In genomic region chr6:136535017-136535416, GRCh38 we compare ENCODE assay signal across 1 cellular context.
TF ChIP-seq lines count a peak whose summit lies in the region.

No MANE protein-coding gene starts in this region.

TF ChIP-seq in GM23338, 12 proteins besides CTCF, POLR2A, EP300 and RAD21 (continued from another document):
- TF ChIP-seq, protein P1, sequence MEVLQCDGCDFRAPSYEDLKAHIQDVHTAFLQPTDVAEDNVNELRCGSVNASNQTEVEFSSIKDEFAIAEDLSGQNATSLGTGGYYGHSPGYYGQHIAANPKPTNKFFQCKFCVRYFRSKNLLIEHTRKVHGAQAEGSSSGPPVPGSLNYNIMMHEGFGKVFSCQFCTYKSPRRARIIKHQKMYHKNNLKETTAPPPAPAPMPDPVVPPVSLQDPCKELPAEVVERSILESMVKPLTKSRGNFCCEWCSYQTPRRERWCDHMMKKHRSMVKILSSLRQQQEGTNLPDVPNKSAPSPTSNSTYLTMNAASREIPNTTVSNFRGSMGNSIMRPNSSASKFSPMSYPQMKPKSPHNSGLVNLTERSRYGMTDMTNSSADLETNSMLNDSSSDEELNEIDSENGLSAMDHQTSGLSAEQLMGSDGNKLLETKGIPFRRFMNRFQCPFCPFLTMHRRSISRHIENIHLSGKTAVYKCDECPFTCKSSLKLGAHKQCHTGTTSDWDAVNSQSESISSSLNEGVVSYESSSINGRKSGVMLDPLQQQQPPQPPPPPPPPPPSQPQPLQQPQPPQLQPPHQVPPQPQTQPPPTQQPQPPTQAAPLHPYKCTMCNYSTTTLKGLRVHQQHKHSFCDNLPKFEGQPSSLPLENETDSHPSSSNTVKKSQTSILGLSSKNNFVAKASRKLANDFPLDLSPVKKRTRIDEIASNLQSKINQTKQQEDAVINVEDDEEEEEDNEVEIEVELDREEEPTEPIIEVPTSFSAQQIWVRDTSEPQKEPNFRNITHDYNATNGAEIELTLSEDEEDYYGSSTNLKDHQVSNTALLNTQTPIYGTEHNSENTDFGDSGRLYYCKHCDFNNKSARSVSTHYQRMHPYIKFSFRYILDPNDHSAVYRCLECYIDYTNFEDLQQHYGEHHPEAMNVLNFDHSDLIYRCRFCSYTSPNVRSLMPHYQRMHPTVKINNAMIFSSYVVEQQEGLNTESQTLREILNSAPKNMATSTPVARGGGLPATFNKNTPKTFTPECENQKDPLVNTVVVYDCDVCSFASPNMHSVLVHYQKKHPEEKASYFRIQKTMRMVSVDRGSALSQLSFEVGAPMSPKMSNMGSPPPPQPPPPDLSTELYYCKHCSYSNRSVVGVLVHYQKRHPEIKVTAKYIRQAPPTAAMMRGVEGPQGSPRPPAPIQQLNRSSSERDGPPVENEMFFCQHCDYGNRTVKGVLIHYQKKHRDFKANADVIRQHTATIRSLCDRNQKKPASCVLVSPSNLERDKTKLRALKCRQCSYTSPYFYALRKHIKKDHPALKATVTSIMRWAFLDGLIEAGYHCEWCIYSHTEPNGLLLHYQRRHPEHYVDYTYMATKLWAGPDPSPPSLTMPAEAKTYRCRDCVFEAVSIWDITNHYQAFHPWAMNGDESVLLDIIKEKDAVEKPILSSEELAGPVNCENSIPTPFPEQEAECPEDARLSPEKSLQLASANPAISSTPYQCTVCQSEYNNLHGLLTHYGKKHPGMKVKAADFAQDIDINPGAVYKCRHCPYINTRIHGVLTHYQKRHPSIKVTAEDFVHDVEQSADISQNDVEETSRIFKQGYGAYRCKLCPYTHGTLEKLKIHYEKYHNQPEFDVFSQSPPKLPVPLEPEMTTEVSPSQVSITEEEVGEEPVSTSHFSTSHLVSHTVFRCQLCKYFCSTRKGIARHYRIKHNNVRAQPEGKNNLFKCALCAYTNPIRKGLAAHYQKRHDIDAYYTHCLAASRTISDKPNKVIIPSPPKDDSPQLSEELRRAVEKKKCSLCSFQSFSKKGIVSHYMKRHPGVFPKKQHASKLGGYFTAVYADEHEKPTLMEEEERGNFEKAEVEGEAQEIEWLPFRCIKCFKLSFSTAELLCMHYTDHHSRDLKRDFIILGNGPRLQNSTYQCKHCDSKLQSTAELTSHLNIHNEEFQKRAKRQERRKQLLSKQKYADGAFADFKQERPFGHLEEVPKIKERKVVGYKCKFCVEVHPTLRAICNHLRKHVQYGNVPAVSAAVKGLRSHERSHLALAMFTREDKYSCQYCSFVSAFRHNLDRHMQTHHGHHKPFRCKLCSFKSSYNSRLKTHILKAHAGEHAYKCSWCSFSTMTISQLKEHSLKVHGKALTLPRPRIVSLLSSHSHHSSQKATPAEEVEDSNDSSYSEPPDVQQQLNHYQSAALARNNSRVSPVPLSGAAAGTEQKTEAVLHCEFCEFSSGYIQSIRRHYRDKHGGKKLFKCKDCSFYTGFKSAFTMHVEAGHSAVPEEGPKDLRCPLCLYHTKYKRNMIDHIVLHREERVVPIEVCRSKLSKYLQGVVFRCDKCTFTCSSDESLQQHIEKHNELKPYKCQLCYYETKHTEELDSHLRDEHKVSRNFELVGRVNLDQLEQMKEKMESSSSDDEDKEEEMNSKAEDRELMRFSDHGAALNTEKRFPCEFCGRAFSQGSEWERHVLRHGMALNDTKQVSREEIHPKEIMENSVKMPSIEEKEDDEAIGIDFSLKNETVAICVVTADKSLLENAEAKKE (CRISPR knock-in tag; IDR thresholded peaks at IDR 0.05), result no peak
- TF ChIP-seq ZNF331 (CRISPR knock-in tag; IDR thresholded peaks at IDR 0.05; ENCODE audit: low read depth) (no peak), JUNB (IDR thresholded peaks at IDR 0.05; ENCODE audit: unreplicated experiment) (no peak), ZNF114 (CRISPR knock-in tag; IDR thresholded peaks at IDR 0.05) (no peak), CREB1 (CRISPR knock-in tag; IDR thresholded peaks at IDR 0.05; ENCODE audit: low read depth) (no peak), EZH2 (IDR thresholded peaks at IDR 0.05; ENCODE audit: low read depth, unreplicated experiment) (no peak), NANOG (IDR thresholded peaks at IDR 0.05; ENCODE audit: borderline replicate concordance) (no peak), POLR2AphosphoS5 (IDR thresholded peaks at IDR 0.05; ENCODE audit: low read depth) (no peak)
- TF ChIP-seq, protein P2, sequence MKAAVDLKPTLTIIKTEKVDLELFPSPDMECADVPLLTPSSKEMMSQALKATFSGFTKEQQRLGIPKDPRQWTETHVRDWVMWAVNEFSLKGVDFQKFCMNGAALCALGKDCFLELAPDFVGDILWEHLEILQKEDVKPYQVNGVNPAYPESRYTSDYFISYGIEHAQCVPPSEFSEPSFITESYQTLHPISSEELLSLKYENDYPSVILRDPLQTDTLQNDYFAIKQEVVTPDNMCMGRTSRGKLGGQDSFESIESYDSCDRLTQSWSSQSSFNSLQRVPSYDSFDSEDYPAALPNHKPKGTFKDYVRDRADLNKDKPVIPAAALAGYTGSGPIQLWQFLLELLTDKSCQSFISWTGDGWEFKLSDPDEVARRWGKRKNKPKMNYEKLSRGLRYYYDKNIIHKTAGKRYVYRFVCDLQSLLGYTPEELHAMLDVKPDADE (IDR thresholded peaks at IDR 0.05), result no peak
TF ChIP-seq in GM23338: peak in this region for 0.
